Comparison of ENCODE assay signal across 9 cellular contexts in the genomic region with DNA sequence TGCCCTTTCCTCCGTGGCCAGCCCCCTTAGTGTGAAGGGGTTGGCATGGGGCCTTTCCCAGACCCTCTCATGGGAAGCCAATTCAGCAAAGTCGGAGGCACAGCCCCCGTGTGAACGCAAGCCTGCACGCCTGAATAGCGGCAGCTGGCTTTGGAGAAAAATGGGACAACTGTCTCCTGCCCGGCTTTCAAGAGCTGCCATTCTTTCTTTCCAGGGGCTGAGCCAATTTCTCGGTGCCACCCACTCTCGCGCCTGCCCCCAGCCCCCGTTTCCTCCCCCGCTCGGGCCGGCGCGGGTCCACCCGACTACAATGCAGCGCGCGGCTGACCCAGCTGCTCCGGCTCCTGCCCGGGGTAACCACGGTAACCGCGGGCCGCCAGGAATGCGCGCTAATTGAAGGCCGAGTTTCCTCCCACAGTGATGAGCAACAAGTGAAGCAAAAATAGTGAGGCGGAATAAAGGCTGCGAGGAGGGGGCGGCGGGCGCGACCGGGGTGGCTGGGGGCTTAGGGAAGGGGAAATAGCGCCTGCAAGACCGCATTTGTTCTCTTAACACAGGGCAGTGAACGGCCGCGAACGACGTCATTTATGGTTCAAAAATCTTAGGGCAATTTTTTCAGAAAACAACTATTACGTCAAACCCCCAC. TPM values are rescaled to one million over a fixed set of nuclear protein-coding genes. Genes with fewer than 3 reads are reported as not detected.
A peak's percentile ranks its signal among the peaks of the same experiment; 100 is the strongest.
DNase-seq lines count a peak whose midpoint lies in the region; ATAC-seq, FAIRE-seq and TF ChIP-seq lines count a peak whose summit lies in the region.
"Had no signal": no experiment of that assay in that cellular context is flagged by ENCODE, and none has a peak within 500 bp of the region (broad histone marks: within the 10 kb centered on the region; RNA-seq: fewer than 3 reads in every experiment).

No MANE protein-coding gene starts in this region.

- no peaks in the 10 kb centered on the region for H3K9me3 Mint-ChIP-seq in activated CD4-positive, alpha-beta T cell treated with anti-CD3 and anti-CD28 coated beads for 36 hours (ENCODE audit: low read depth)

- peaks cover 33% of the 10 kb centered on the region for H3K4me1 Mint-ChIP-seq in activated CD4-positive, alpha-beta T cell treated with anti-CD3 and anti-CD28 coated beads for 36 hours

- no peaks in the 10 kb centered on the region for H3K36me3 Mint-ChIP-seq in activated CD4-positive, alpha-beta T cell treated with anti-CD3 and anti-CD28 coated beads for 36 hours (ENCODE audit: low read depth)

- dilution Hi-C loops in endothelial cell of umbilical vein (cut with MboI; ENCODE audit: extremely low pct_ligation_motif_present, low sequenced_read_pairs), result no loop called here

- H3K4me3 Mint-ChIP-seq in activated CD4-positive, alpha-beta T cell treated with anti-CD3 and anti-CD28 coated beads for 36 hours, result no peak overlapping the region

- CTCF ChIA-PET in activated CD4-positive, alpha-beta T cell treated with anti-CD3 and anti-CD28 coated beads for 36 hours (lab: Charles Lee), result no interaction called here
- CTCF ChIA-PET in endothelial cell of umbilical vein (lab: Charles Lee), result interaction anchor here (1.0 kb wide), 1 partner anchor 42 kb away, joined by 3 read pairs; no protein-coding TSS in a partner anchor

- ATAC-seq in activated CD4-positive, alpha-beta T cell treated with anti-CD3 and anti-CD28 coated beads for 36 hours, result no peak
- ATAC-seq in upper lobe of left lung (ENCODE audit: low FRiP score in 2 of 2) (peak in 1 of 2 donors; percentile 83), HG02610 (IDR thresholded peaks at IDR 0.05; ENCODE audit: unreplicated experiment) (no peak), HG02973 (IDR thresholded peaks at IDR 0.05; ENCODE audit: unreplicated experiment) (no peak)

- no peaks in the 10 kb centered on the region for H3K79me2 ChIP-seq in endothelial cell of umbilical vein (ENCODE audit: control insufficient read depth, insufficient read depth, low read length)

- H3K27ac Mint-ChIP-seq in activated CD4-positive, alpha-beta T cell treated with anti-CD3 and anti-CD28 coated beads for 36 hours, result no peak overlapping the region

- H3K9me1 ChIP-seq in endothelial cell of umbilical vein (replicated peaks; ENCODE audit: control insufficient read depth, extremely low read depth, insufficient read depth, low read length), result no peaks in the 10 kb centered on the region

- no peaks in the 10 kb centered on the region for H4K20me1 ChIP-seq in endothelial cell of umbilical vein (replicated peaks; ENCODE audit: control insufficient read depth, extremely low read depth, insufficient read depth, low read length)

- POLR2A ChIA-PET in activated CD4-positive, alpha-beta T cell treated with anti-CD3 and anti-CD28 coated beads for 36 hours (lab: Charles Lee), result no interaction called here
- POLR2A ChIA-PET in endothelial cell of umbilical vein (lab: Charles Lee), result no interaction called here

- intact Hi-C loops in activated CD4-positive, alpha-beta T cell treated with anti-CD3 and anti-CD28 coated beads for 36 hours (cut with DNase I, micrococcal nuclease), result no loop called here
- intact Hi-C loops in endothelial cell of umbilical vein (cut with micrococcal nuclease), result no loop called here

- no peak for TF ChIP-seq CTCF in endothelial cell of umbilical vein (IDR thresholded peaks at IDR 0.05; ENCODE audit: extremely low read depth in 1 of 2, insufficient read depth in 1 of 2, low read depth in 1 of 2, low read length in 2 of 2)
- no peak for TF ChIP-seq CTCF in upper lobe of left lung (IDR thresholded peaks at IDR 0.05)

- H3K9me3 ChIP-seq in endothelial cell of umbilical vein (replicated peaks; ENCODE audit: control insufficient read depth, insufficient read depth, low read length), result no peaks in the 10 kb centered on the region
- no peaks in the 10 kb centered on the region for H3K9me3 ChIP-seq in upper lobe of left lung

- H3K4me1 ChIP-seq in endothelial cell of umbilical vein (ENCODE audit: control insufficient read depth, extremely low read depth, insufficient read depth, low read length) (no peaks in the 10 kb centered on the region), upper lobe of left lung (peaks cover 0 to 11% (median 5%) of the 10 kb centered on the region in 4 donors)

- peaks cover 31% of the 10 kb centered on the region for H3K27me3 Mint-ChIP-seq in activated CD4-positive, alpha-beta T cell treated with anti-CD3 and anti-CD28 coated beads for 36 hours

- no peak for TF ChIP-seq EP300 in upper lobe of left lung (IDR thresholded peaks at IDR 0.05)

- FAIRE-seq in endothelial cell of umbilical vein (lab: Jason Lieb, UNC), result no peak

- H3K9ac ChIP-seq in endothelial cell of umbilical vein (replicated peaks; ENCODE audit: extremely low read depth, insufficient read depth, low read length), result no peak overlapping the region

- H3K4me3 ChIP-seq in endothelial cell of umbilical vein (replicated peaks in 1 of 3; ENCODE audit: insufficient read depth in 1 of 3, low read depth in 1 of 3, low read length in 3 of 3), result no peak overlapping the region
- H3K4me3 ChIP-seq in upper lobe of left lung, result peak overlapping the region in 3 of 4 donors; percentile 10 to 28 (median 22)

- H2AFZ ChIP-seq in endothelial cell of umbilical vein (ENCODE audit: low read depth, low read length), result no peak overlapping the region

- BruUV-seq in endothelial cell of umbilical vein (replicated peaks; lab: Mats Ljungman, UMichigan), result no TSS peak

- peaks cover 14 to 20% of the 10 kb centered on the region in 2 experiments for H3K27me3 ChIP-seq in endothelial cell of umbilical vein (ENCODE audit: control insufficient read depth in 2 of 2, insufficient read depth in 2 of 2, low read length in 2 of 2)
- peaks cover 0 to 6% (median 2%) of the 10 kb centered on the region in 4 donors for H3K27me3 ChIP-seq in upper lobe of left lung

- WGBS in upper lobe of left lung, 2 donors, result 12 to 13% methylated on average over 27 to 37 of the region's 44 CpGs

- no peak overlapping the region for H3K4me2 ChIP-seq in endothelial cell of umbilical vein (ENCODE audit: insufficient read depth, low read length)

- H3K36me3 ChIP-seq in endothelial cell of umbilical vein (ENCODE audit: control insufficient read depth in 2 of 2, extremely low read depth in 1 of 2, insufficient read depth in 2 of 2, low read length in 2 of 2) (no peaks in the 10 kb centered on the region), upper lobe of left lung (no peaks in the 10 kb centered on the region)

- peak; percentile 19 for DNase-seq in activated CD4-positive, alpha-beta T cell treated with anti-CD3 and anti-CD28 coated beads for 36 hours
- DNase-seq in activated CD4-positive, alpha-beta T cell treated with anti-CD3 and anti-CD28 coated beads for 4 hours, result no peak
- DNase-seq in NCI-H345 (lab: John Stamatoyannopoulos, UW), result peak; percentile 41
- DNase-seq in endothelial cell of umbilical vein (ENCODE audit: low read depth, low spot score), result peak; percentile 24
- peak; percentile 80 for DNase-seq in middle frontal gyrus (ENCODE audit: extremely low spot score, low spot score)
- peak in 1 of 2 donors; percentile 85 for DNase-seq in upper lobe of left lung

- TF ChIP-seq POLR2A in endothelial cell of umbilical vein (IDR thresholded peaks at IDR 0.05; ENCODE audit: low read depth, low read length), result no peak
- TF ChIP-seq POLR2A in upper lobe of left lung (IDR thresholded peaks at IDR 0.05), result no peak

- H3K27ac ChIP-seq in endothelial cell of umbilical vein (ENCODE audit: insufficient read depth, low read depth, low read length), result no peak overlapping the region
- H3K27ac ChIP-seq in upper lobe of left lung, result no peak overlapping the region
- H3K27ac ChIP-seq: VCaP had no signal

TF ChIP-seq in endothelial cell of umbilical vein, 7 proteins besides CTCF, POLR2A, EP300 and RAD21:
- TF ChIP-seq MYC (IDR thresholded peaks at IDR 0.05; ENCODE audit: low read depth, low read length), result no peak
- TF ChIP-seq GATA2 (IDR thresholded peaks at IDR 0.05; ENCODE audit: insufficient read depth, insufficient read length, low read depth, low read length), result no peak
- TF ChIP-seq JUN (IDR thresholded peaks at IDR 0.05; ENCODE audit: borderline replicate concordance, insufficient read depth, insufficient read length, low read depth), result no peak
- no peak for TF ChIP-seq FOS (IDR thresholded peaks at IDR 0.05; ENCODE audit: borderline replicate concordance, insufficient read depth, low read length)
- TF ChIP-seq, protein P1, sequence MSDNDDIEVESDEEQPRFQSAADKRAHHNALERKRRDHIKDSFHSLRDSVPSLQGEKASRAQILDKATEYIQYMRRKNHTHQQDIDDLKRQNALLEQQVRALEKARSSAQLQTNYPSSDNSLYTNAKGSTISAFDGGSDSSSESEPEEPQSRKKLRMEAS (IDR thresholded peaks at IDR 0.05; ENCODE audit: insufficient read depth, insufficient read length), result no peak
- no peak for TF ChIP-seq EZH2 (IDR thresholded peaks at IDR 0.05; ENCODE audit: borderline replicate concordance, low read depth, low read length, severe bottlenecking)
- TF ChIP-seq POLR2AphosphoS5 (IDR thresholded peaks at IDR 0.05; ENCODE audit: insufficient read depth, low read depth, low read length), result no peak

RNA-seq across cellular contexts. Expression of a gene that starts 27.8 kb away (rescaled TPM):
- total RNA-seq in activated CD4-positive, alpha-beta T cell treated with anti-CD3 and anti-CD28 coated beads for 36 hours, result 10 to 100 TPM in 1 of 2 experiments, 1 to 10 TPM in 1; 9.1 to 14.6 TPM
- total RNA-seq in endothelial cell of umbilical vein (not detected in 2 replicates), upper lobe of left lung (1 to 10 TPM in 3 of 6 donors, under 1 TPM in 3; under 0.01 to 3.3 (median 0.84) TPM)
- not detected in 2 replicates for polyA plus RNA-seq in endothelial cell of umbilical vein
- polyA plus RNA-seq in endothelial cell of umbilical vein (2011; cell fraction: cytosol; rRNA removed), result not detected in 2 replicates
- not detected in 2 replicates for polyA plus RNA-seq in endothelial cell of umbilical vein (2011; cell fraction: nucleus; rRNA removed)
- polyA plus RNA-seq in endothelial cell of umbilical vein (2012), result not detected in 2 replicates
- not detected in 2 replicates for polyA minus RNA-seq in endothelial cell of umbilical vein
- polyA minus RNA-seq in endothelial cell of umbilical vein (2011; cell fraction: cytosol; rRNA and poly(A)+ RNA removed), result not detected
- not detected in 2 replicates for polyA minus RNA-seq in endothelial cell of umbilical vein (2011; cell fraction: nucleus; rRNA and poly(A)+ RNA removed)

RNA-seq across cellular contexts. Expression of a gene that starts 41.6 kb away (rescaled TPM):
- total RNA-seq in activated CD4-positive, alpha-beta T cell treated with anti-CD3 and anti-CD28 coated beads for 36 hours, result under 1 TPM in 1 of 2 experiments, not detected in 1; 0.11 TPM
- total RNA-seq in endothelial cell of umbilical vein (not detected in 2 replicates), upper lobe of left lung (not detected)
- polyA plus RNA-seq in endothelial cell of umbilical vein, result 0.04 and 0.05 TPM in 2 replicates
- 0.07 and 0.10 TPM in 2 replicates for polyA plus RNA-seq in endothelial cell of umbilical vein (2011; cell fraction: cytosol; rRNA removed)
- 0.15 and 0.17 TPM in 2 replicates for polyA plus RNA-seq in endothelial cell of umbilical vein (2011; cell fraction: nucleus; rRNA removed)
- polyA plus RNA-seq in endothelial cell of umbilical vein (2012), result not detected in 2 replicates
- polyA minus RNA-seq in endothelial cell of umbilical vein, result not detected in 2 replicates
- not detected for polyA minus RNA-seq in endothelial cell of umbilical vein (2011; cell fraction: cytosol; rRNA and poly(A)+ RNA removed)
- not detected in 2 replicates for polyA minus RNA-seq in endothelial cell of umbilical vein (2011; cell fraction: nucleus; rRNA and poly(A)+ RNA removed)

Comparison
In these comparisons a context has a peak if more than half of its experiments do, and no peak if none do; other contexts are left out.
1. DNase-seq: peak in activated CD4-positive, alpha-beta T cell treated with anti-CD3 and anti-CD28 coated beads for 36 hours (single experiment), NCI-H345 (single experiment), endothelial cell of umbilical vein (single experiment) and middle frontal gyrus (single experiment); none in activated CD4-positive, alpha-beta T cell treated with anti-CD3 and anti-CD28 coated beads for 4 hours (0 of 2).
2. H3K4me3 ChIP-seq: peak in upper lobe of left lung (3 of 4); none in endothelial cell of umbilical vein (0 of 3).